Comparison of ENCODE assay signal across 23 cellular contexts in genomic region chr13:110334256-110334655, GRCh38. TPM values are rescaled to one million over a fixed set of nuclear protein-coding genes. Genes with fewer than 3 reads are reported as not detected.
A peak's percentile ranks its signal among the peaks of the same experiment; 100 is the strongest.
DNase-seq lines count a peak whose midpoint lies in the region; ATAC-seq, FAIRE-seq and TF ChIP-seq lines count a peak whose summit lies in the region.
"Had no signal": no experiment of that assay in that cellular context is flagged by ENCODE, and none has a peak within 500 bp of the region (broad histone marks: within the 10 kb centered on the region; RNA-seq: fewer than 3 reads in every experiment).

No MANE protein-coding gene starts in this region.

- no peaks in the 10 kb centered on the region for H3K27me3 ChIP-seq in bronchial epithelial cell (ENCODE audit: control insufficient read depth, insufficient read depth, low read length)
- no peaks in the 10 kb centered on the region for H3K27me3 ChIP-seq in subcutaneous abdominal adipose tissue (ENCODE audit: control insufficient read depth in 5 of 5, insufficient read depth in 4 of 5, low read length in 5 of 5)
- H3K27me3 ChIP-seq in CD4-positive, alpha-beta T cell (ENCODE audit: control insufficient read depth, insufficient read depth, low read length) = no peaks in the 10 kb centered on the region
- H3K27me3 ChIP-seq: colonic mucosa, right atrium auricular region had no signal

- intact Hi-C loops in CD4-positive, alpha-beta T cell (cut with DNase I, micrococcal nuclease) = no loop called here

- peaks cover 6% of the 10 kb centered on the region for H3K4me1 Mint-ChIP-seq in CD4-positive, alpha-beta T cell (ENCODE audit: low read depth)
- H3K4me1 Mint-ChIP-seq: stimulated activated effector memory CD8-positive, alpha-beta T cell treated with anti-CD3 and anti-CD28 coated beads, Interleukin-12 subunit alpha, Interleukin-12 subunit beta, amount 100 ng/mL, for 72 hours had no signal

- H3K4me3 ChIP-seq in bronchial epithelial cell (ENCODE audit: low read depth, low read length) = no peak overlapping the region
- H3K4me3 ChIP-seq in subcutaneous abdominal adipose tissue (ENCODE audit: low read depth in 1 of 5, low read length in 5 of 5) = no peak overlapping the region
- H3K4me3 ChIP-seq: colonic mucosa, right atrium auricular region had no signal

- H3K36me3 ChIP-seq in bronchial epithelial cell (ENCODE audit: control insufficient read depth, insufficient read depth, low read length) (no peaks in the 10 kb centered on the region), subcutaneous abdominal adipose tissue (ENCODE audit: control insufficient read depth in 5 of 5, insufficient read depth in 5 of 5, low read length in 5 of 5) (peaks cover 3 to 44% (median 30%) of the 10 kb centered on the region in 5 donors)
- H3K36me3 ChIP-seq: colonic mucosa, right atrium auricular region had no signal

- H3K4me3 Mint-ChIP-seq in CD4-positive, alpha-beta T cell = no peak overlapping the region
- H3K4me3 Mint-ChIP-seq: stimulated activated effector memory CD8-positive, alpha-beta T cell treated with anti-CD3 and anti-CD28 coated beads, Interleukin-12 subunit alpha, Interleukin-12 subunit beta, amount 100 ng/mL, for 72 hours; type B pancreatic cell had no signal

- H3K27ac Mint-ChIP-seq in CD4-positive, alpha-beta T cell = no peak overlapping the region
- H3K27ac Mint-ChIP-seq: stimulated activated effector memory CD8-positive, alpha-beta T cell treated with anti-CD3 and anti-CD28 coated beads, Interleukin-12 subunit alpha, Interleukin-12 subunit beta, amount 100 ng/mL, for 72 hours; type B pancreatic cell had no signal

- no peaks in the 10 kb centered on the region for H3K36me3 Mint-ChIP-seq in CD4-positive, alpha-beta T cell (ENCODE audit: low read depth)
- H3K36me3 Mint-ChIP-seq: stimulated activated effector memory CD8-positive, alpha-beta T cell treated with anti-CD3 and anti-CD28 coated beads, Interleukin-12 subunit alpha, Interleukin-12 subunit beta, amount 100 ng/mL, for 72 hours had no signal

- no peak for ATAC-seq in CD4-positive, alpha-beta T cell (ENCODE audit: poor library complexity)
- ATAC-seq in GM21737 (IDR thresholded peaks at IDR 0.05; ENCODE audit: unreplicated experiment) = no peak
- ATAC-seq: left cardiac atrium; stimulated activated effector memory CD8-positive, alpha-beta T cell treated with anti-CD3 and anti-CD28 coated beads, Interleukin-12 subunit alpha, Interleukin-12 subunit beta, amount 100 ng/mL, for 72 hours had no signal

- H3K9ac ChIP-seq in subcutaneous abdominal adipose tissue (ENCODE audit: low read length in 5 of 5) = no peak overlapping the region
- H3K9ac ChIP-seq: KMS-11 had no signal

- peaks cover 38% of the 10 kb centered on the region for H3K27me3 Mint-ChIP-seq in CD4-positive, alpha-beta T cell
- H3K27me3 Mint-ChIP-seq: type B pancreatic cell had no signal

- TF ChIP-seq CTCF in bronchial epithelial cell (IDR thresholded peaks at IDR 0.05; ENCODE audit: insufficient read depth, low read length, severe bottlenecking) = no peak
- TF ChIP-seq CTCF in CD4-positive, alpha-beta T cell (IDR thresholded peaks at IDR 0.05) = no peak

- CTCF ChIA-PET in CD4-positive, alpha-beta T cell (lab: Charles Lee) = no interaction called here

- peaks cover 6 to 56% (median 54%) of the 10 kb centered on the region in 5 donors for H3K4me1 ChIP-seq in subcutaneous abdominal adipose tissue (ENCODE audit: control insufficient read depth in 5 of 5, insufficient read depth in 5 of 5, low read length in 5 of 5)
- H3K4me1 ChIP-seq: colonic mucosa had no signal

- H3K9me3 ChIP-seq in subcutaneous abdominal adipose tissue (ENCODE audit: control insufficient read depth in 5 of 5, low read length in 5 of 5) = no peaks in the 10 kb centered on the region
- no peaks in the 10 kb centered on the region for H3K9me3 ChIP-seq in CD4-positive, alpha-beta T cell (ENCODE audit: control insufficient read depth, low read length)
- H3K9me3 ChIP-seq: colonic mucosa, right atrium auricular region had no signal

- peak overlapping the region; percentile 90 for H3K27ac ChIP-seq in subcutaneous abdominal adipose tissue (ENCODE audit: low read depth, low read length)
- H3K27ac ChIP-seq in CD4-positive, alpha-beta T cell (ENCODE audit: low read depth, low read length) = no peak overlapping the region
- H3K27ac ChIP-seq: colonic mucosa, KMS-11, right atrium auricular region had no signal

- no peaks in the 10 kb centered on the region for H3K9me3 Mint-ChIP-seq in CD4-positive, alpha-beta T cell

- peak; percentile 86 for FAIRE-seq in bronchial epithelial cell (lab: Jason Lieb, UNC)
- FAIRE-seq: endometrium, GM18507 had no signal

- DNase-seq in M059J (ENCODE audit: low read depth) (peak; percentile 74), bronchial epithelial cell (ENCODE audit: low read depth) (peak; percentile 41), kidney tubule cell (ENCODE audit: low spot score) (peak; percentile 93), putamen (ENCODE audit: low spot score) (no peak)
- DNase-seq in CD4-positive, alpha-beta T cell = no peak
- no peak for DNase-seq in stimulated activated CD4-positive, alpha-beta T cell treated with anti-CD3 and anti-CD28 coated beads, Interleukin-12 subunit alpha, Interleukin-12 subunit beta, amount 100 ng/mL, for 4 hours
- DNase-seq: activated CD4-positive, alpha-beta T cell treated with anti-CD3 and anti-CD28 coated beads, Interleukin-2, amount 50 U/mL, for 1 hour; activated CD8-positive, alpha-beta memory T cell treated with anti-CD3 and anti-CD28 coated beads, Interleukin-2, amount 50 U/mL, for 48 hours; AML-193; colonic mucosa; COR-L47; left cardiac atrium; NCI-H1092 treated with DMSO at 0.1 percent for 48 hours; NCI-H2081 treated with DMSO at 0.1 percent for 48 hours; NCI-H510A treated with DMSO at 0.1 percent for 48 hours had no signal

- POLR2A ChIA-PET in CD4-positive, alpha-beta T cell (lab: Charles Lee) = no interaction called here

RNA-seq across cellular contexts. Expression of gene COL4A2, which starts 27.2 kb away (rescaled TPM):
- total RNA-seq in M059J (2014; rRNA removed; shearing (Covaris generic)) = 110 and 205 TPM in 2 replicates
- 7.6 and 21.4 TPM in 2 replicates for total RNA-seq in bronchial epithelial cell
- total RNA-seq in CD4-positive, alpha-beta T cell = not detected

RNA-seq across cellular contexts. Expression of gene COL4A1, which starts 27.3 kb away (rescaled TPM):
- 59.5 and 99.9 TPM in 2 replicates for total RNA-seq in M059J (2014; rRNA removed; shearing (Covaris generic))
- 3.6 and 7.4 TPM in 2 replicates for total RNA-seq in bronchial epithelial cell
- under 1 TPM; 0.08 to 0.16 TPM for total RNA-seq in CD4-positive, alpha-beta T cell

Comparison
In these comparisons a context has a peak if more than half of its experiments do, and no peak if none do; other contexts are left out.
1. DNase-seq: peak in M059J (single experiment), bronchial epithelial cell (single experiment) and kidney tubule cell (single experiment); none in putamen (single experiment), CD4-positive, alpha-beta T cell (0 of 10) and stimulated activated CD4-positive, alpha-beta T cell treated with anti-CD3 and anti-CD28 coated beads, Interleukin-12 subunit alpha, Interleukin-12 subunit beta, amount 100 ng/mL, for 4 hours (single experiment).